ENCODE assay signal across 8 cellular contexts in the genomic region with DNA sequence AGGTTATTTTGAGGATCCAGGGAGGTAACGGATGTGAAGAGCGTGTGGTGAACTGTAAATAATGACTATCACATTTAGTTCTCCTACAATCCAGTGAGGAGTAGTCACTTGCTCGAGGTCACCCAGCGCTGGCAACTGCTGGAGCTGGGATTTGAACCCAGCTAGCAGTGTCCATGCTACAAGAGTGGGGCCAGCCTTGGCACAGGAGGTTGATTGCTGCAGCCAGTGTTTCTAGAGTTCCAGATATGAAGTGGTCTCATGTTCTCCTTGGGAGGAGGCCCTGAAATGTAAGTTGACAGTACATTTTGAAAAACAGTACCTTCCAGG. TPM values are rescaled to one million over a fixed set of nuclear protein-coding genes. Genes with fewer than 3 reads are reported as not detected.
DNase-seq lines count a peak whose midpoint lies in the region; ATAC-seq and TF ChIP-seq lines count a peak whose summit lies in the region.

No MANE protein-coding gene starts in this region.

- no peaks in the 10 kb centered on the region for H3K9me3 ChIP-seq in A673 (ENCODE audit: low read depth, low read length, poor library complexity, severe bottlenecking)
- H3K9me3 ChIP-seq in Peyer's patch = no peaks in the 10 kb centered on the region
- no peaks in the 10 kb centered on the region for H3K9me3 ChIP-seq in effector memory CD4-positive, alpha-beta T cell (ENCODE audit: control insufficient read depth, low read length)
- H3K9me3 ChIP-seq in mucosa of descending colon = no peaks in the 10 kb centered on the region

- DNase-seq in A673 (ENCODE audit: low spot score) (peak; percentile 52), Peyer's patch (peak in 1 of 3 donors; percentile 63), mucosa of descending colon (peak in 1 of 3 donors; percentile 66), NCI-H1436 treated with DMSO at 0.1 percent for 48 hours (lab: John Stamatoyannopoulos, UW) (no peak), NCI-H446 treated with DMSO at 0.1 percent for 48 hours (lab: John Stamatoyannopoulos, UW) (no peak)
- no peak for DNase-seq in effector memory CD4-positive, alpha-beta T cell

- H3K27ac ChIP-seq in A673 (ENCODE audit: low read depth, low read length, poor library complexity, severe bottlenecking) (peak overlapping the region; percentile 97), Peyer's patch (peak overlapping the region; percentile 91 to 99 (median 94))
- H3K27ac ChIP-seq in effector memory CD4-positive, alpha-beta T cell (ENCODE audit: insufficient read depth, low read length, poor library complexity, severe bottlenecking) = peak overlapping the region; percentile 100

- TF ChIP-seq CTCF in A673 (conservative IDR thresholded peaks at IDR 0.05; ENCODE audit: low read depth, low read length) (no peak; the same call in 1 of the 2 replicates), Peyer's patch (IDR thresholded peaks at IDR 0.05) (no peak), mucosa of descending colon (IDR thresholded peaks at IDR 0.05) (no peak)

- POLR2A ChIA-PET in A673 (lab: Charles Lee; ENCODE audit: low non-redundant PET) = no interaction called here

- CTCF ChIA-PET in A673 (lab: Charles Lee) = no interaction called here

- intact Hi-C loops in A673 (cut with micrococcal nuclease; ENCODE audit: unreplicated experiment) (loop anchor here (1.0 to 5.0 kb wide), 4 partner anchors 13 to 542 kb away; a partner anchor contains a TSS), mucosa of descending colon (cut with DNase I, micrococcal nuclease) (loop anchor here in 1 of 2 donors (5.0 kb wide), 1 partner anchor 73 kb away; a partner anchor contains a TSS)

- BruUV-seq in A673 (replicated peaks; lab: Mats Ljungman, UMichigan) = no TSS peak

- ATAC-seq in mucosa of descending colon (peak; percentile 3), GM18861 (IDR thresholded peaks at IDR 0.05; ENCODE audit: unreplicated experiment) (no peak)

- H3K27me3 ChIP-seq in A673 (replicated peaks; ENCODE audit: insufficient read depth, low read depth, low read length, poor library complexity) (no peaks in the 10 kb centered on the region), Peyer's patch (no peaks in the 10 kb centered on the region)
- no peaks in the 10 kb centered on the region for H3K27me3 ChIP-seq in effector memory CD4-positive, alpha-beta T cell (replicated peaks; ENCODE audit: control insufficient read depth, insufficient read depth, low read length, poor library complexity, severe bottlenecking)

- H3K36me3 ChIP-seq in A673 (ENCODE audit: insufficient read depth, low read length, poor library complexity, severe bottlenecking) (peaks cover 32% of the 10 kb centered on the region), Peyer's patch (peaks cover 0 to 6% (median 0%) of the 10 kb centered on the region in 3 donors), mucosa of descending colon (ENCODE audit: low read depth) (peaks cover 5% of the 10 kb centered on the region)
- H3K36me3 ChIP-seq in effector memory CD4-positive, alpha-beta T cell (ENCODE audit: control insufficient read depth, insufficient read depth, low read length) = no peaks in the 10 kb centered on the region

- peaks cover 18% of the 10 kb centered on the region for H3K4me1 ChIP-seq in A673 (ENCODE audit: insufficient read depth, low read length, poor library complexity, severe bottlenecking)
- H3K4me1 ChIP-seq in Peyer's patch = peaks cover 0 to 32% (median 6%) of the 10 kb centered on the region in 4 donors
- H3K4me1 ChIP-seq in effector memory CD4-positive, alpha-beta T cell (ENCODE audit: control insufficient read depth, insufficient read depth, low read length, poor library complexity, severe bottlenecking) = peaks cover 46% of the 10 kb centered on the region
- peaks cover 52% of the 10 kb centered on the region for H3K4me1 ChIP-seq in mucosa of descending colon (ENCODE audit: low read depth)

- peak overlapping the region; percentile 74 for H3K4me3 ChIP-seq in A673 (ENCODE audit: low read depth, low read length, poor library complexity, severe bottlenecking)
- peak overlapping the region; percentile 79 for H3K4me3 ChIP-seq in GM08714 (ENCODE audit: low read length)
- peak overlapping the region; percentile 72 to 99 (median 86) for H3K4me3 ChIP-seq in Peyer's patch
- peak overlapping the region; percentile 89 for H3K4me3 ChIP-seq in effector memory CD4-positive, alpha-beta T cell (ENCODE audit: insufficient read depth, low read depth, low read length, poor library complexity, severe bottlenecking)
- peak overlapping the region; percentile 73 for H3K4me3 ChIP-seq in mucosa of descending colon

- TF ChIP-seq POLR2A in Peyer's patch (IDR thresholded peaks at IDR 0.05) = no peak

RNA-seq across cellular contexts. Expression of a gene that starts 0.8 kb away (rescaled TPM):
- total RNA-seq in A673 (2021) = 12.9 and 16.4 TPM in 2 replicates
- total RNA-seq in Peyer's patch = 10 to 100 TPM; 14.0 to 21.9 (median 20.2) TPM
- 10 to 100 TPM; 25.2 to 55.8 (median 35.8) TPM for total RNA-seq in mucosa of descending colon

RNA-seq across cellular contexts. Expression of a gene that starts 1.0 kb away (rescaled TPM):
- total RNA-seq in A673 (2021) (13,531 and 14,573 TPM in 2 replicates), Peyer's patch (1,000 to 10,000 TPM in 3 of 4 donors, not detected in 1; 1,673 to 3,824 (median 2,659) TPM), mucosa of descending colon (over 10,000 TPM in 2 of 3 donors, 1,000 to 10,000 TPM in 1; 9,213 to 30,268 (median 19,463) TPM)

RNA-seq across cellular contexts. Expression of a gene that starts 6.1 kb away (rescaled TPM):
- total RNA-seq in A673 (2021) (25.0 and 27.7 TPM in 2 replicates), Peyer's patch (10 to 100 TPM in 1 of 4 donors, 1 to 10 TPM in 3; 1.9 to 19.8 (median 4.8) TPM), mucosa of descending colon (10 to 100 TPM in 1 of 3 donors, 1 to 10 TPM in 2; 2.6 to 10.3 (median 6.4) TPM)

RNA-seq across cellular contexts. Expression of a gene that starts 8.1 kb away (rescaled TPM):
- total RNA-seq in A673 (2021) = not detected in 2 replicates
- 1 to 10 TPM in 1 of 4 donors, not detected in 3; 2.4 TPM for total RNA-seq in Peyer's patch
- total RNA-seq in mucosa of descending colon = 1 to 10 TPM; 1.2 to 3.3 (median 1.9) TPM

RNA-seq across cellular contexts. Expression of a gene that starts 14.9 kb away (rescaled TPM):
- total RNA-seq in A673 (2021) (0.32 and 1.4 TPM in 2 replicates), Peyer's patch (1 to 10 TPM; 1.6 to 6.3 (median 5.2) TPM), mucosa of descending colon (1 to 10 TPM in 1 of 3 donors, under 1 TPM in 1, not detected in 1; 0.61 to 1.7 TPM)
